Comparison of ENCODE assay signal across 8 cellular contexts in genomic region chr2:44799105-44799504, GRCh38.
"Had no signal": no experiment of that assay in that cellular context is flagged by ENCODE, and none has a peak within 500 bp of the region (broad histone marks: within the 10 kb centered on the region; RNA-seq: fewer than 3 reads in every experiment).

No MANE protein-coding gene starts in this region.

- DNase-seq: GDM1, GF-D8 had no signal

- ATAC-seq: GM12878 had no signal

- FAIRE-seq: G401.6, GM12878, GM12891, GM12892, GM18507, GM19239 had no signal

- H3K4me3 ChIP-seq: GM12878 had no signal
